ENCODE assay signal across 22 cellular contexts in the genomic region with DNA sequence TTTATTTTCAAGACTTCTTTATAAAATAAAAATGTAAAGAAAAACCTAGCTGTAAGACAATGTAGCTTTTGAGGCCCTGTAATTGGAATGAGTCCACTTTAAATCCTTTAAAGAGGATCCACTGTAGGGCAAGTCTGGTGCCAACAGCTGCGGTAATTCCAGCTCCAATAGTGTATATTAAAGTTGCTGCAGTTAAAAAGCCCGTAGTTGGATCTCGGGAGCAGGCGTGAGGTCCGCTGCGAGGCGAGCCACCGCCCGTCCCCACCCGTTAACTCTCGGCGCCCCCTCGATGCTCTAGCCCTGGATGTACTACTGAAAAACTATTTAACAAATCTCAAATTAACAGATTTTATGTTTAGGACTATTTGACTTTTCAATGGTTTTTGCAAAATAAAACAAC.
A peak's percentile ranks its signal among the peaks of the same experiment; 100 is the strongest.
DNase-seq lines count a peak whose midpoint lies in the region; ATAC-seq and TF ChIP-seq lines count a peak whose summit lies in the region.
"Had no signal": no experiment of that assay in that cellular context is flagged by ENCODE, and none has a peak within 500 bp of the region (broad histone marks: within the 10 kb centered on the region; RNA-seq: fewer than 3 reads in every experiment).

No MANE protein-coding gene starts in this region.

- intact Hi-C loops in Right ventricle myocardium inferior (cut with DNase I) = no loop called here

- H3K36me3 Mint-ChIP-seq in nephron (ENCODE audit: low read depth) = peaks cover 4% of the 10 kb centered on the region
- H3K36me3 Mint-ChIP-seq: CD4-positive, CD25-positive, alpha-beta regulatory T cell had no signal

- peak overlapping the region; percentile 89 for H3K27ac ChIP-seq in SJCRH30
- H3K27ac ChIP-seq: BLaER1, RWPE1, SK-N-MC had no signal

- no peak for ATAC-seq in Right ventricle myocardium inferior

- peaks cover 4% of the 10 kb centered on the region for H3K9me3 Mint-ChIP-seq in nephron
- H3K9me3 Mint-ChIP-seq: HFFc6 had no signal

- H3K4me3 ChIP-seq in SJCRH30 = peak overlapping the region; percentile 40
- H3K4me3 ChIP-seq: BLaER1, HAP-1, SK-N-MC had no signal

- H3K27ac Mint-ChIP-seq in nephron = peak overlapping the region; percentile 56 to 60 (median 58)
- H3K27ac Mint-ChIP-seq: CD4-positive, CD25-positive, alpha-beta regulatory T cell; HFFc6 had no signal

- no peaks in the 10 kb centered on the region for H3K27me3 ChIP-seq in SJCRH30
- H3K27me3 ChIP-seq: BLaER1 had no signal

- H3K27me3 Mint-ChIP-seq in nephron (ENCODE audit: low read depth) = no peaks in the 10 kb centered on the region
- H3K27me3 Mint-ChIP-seq: CD4-positive, CD25-positive, alpha-beta regulatory T cell had no signal

- no peak overlapping the region for H3K4me3 Mint-ChIP-seq in nephron
- H3K4me3 Mint-ChIP-seq: CD4-positive, CD25-positive, alpha-beta regulatory T cell; HFFc6 had no signal

- no peaks in the 10 kb centered on the region for H3K36me3 ChIP-seq in SJCRH30
- H3K36me3 ChIP-seq: BLaER1, HAP-1 had no signal

- peaks cover 13% of the 10 kb centered on the region for H3K4me1 Mint-ChIP-seq in nephron
- H3K4me1 Mint-ChIP-seq: CD4-positive, CD25-positive, alpha-beta regulatory T cell had no signal

- no peaks in the 10 kb centered on the region for H3K9me3 ChIP-seq in SJCRH30 (replicated peaks)
- H3K9me3 ChIP-seq: BLaER1, HAP-1 had no signal

- TF ChIP-seq CTCF in nephron (IDR thresholded peaks at IDR 0.05; ENCODE audit: unreplicated experiment in 3 of 3) = no peak

- peaks cover 43% of the 10 kb centered on the region for H3K4me1 ChIP-seq in SJCRH30
- H3K4me1 ChIP-seq: BLaER1, HAP-1 had no signal

- DNase-seq in COLO829 (ENCODE audit: low spot score) = peak; percentile 26
- peak; percentile 12 for DNase-seq in LHCN-M2 (ENCODE audit: low read depth)
- peak; percentile 88 to 95 for DNase-seq in SJCRH30
- no peak for DNase-seq in Right ventricle myocardium inferior (ENCODE audit: missing footprints)
- DNase-seq in NCI-H524 treated with DMSO at 0.1 percent for 48 hours (lab: John Stamatoyannopoulos, UW) = no peak
- DNase-seq in NCI-H446 (lab: John Stamatoyannopoulos, UW) = no peak
- DNase-seq: CD4-positive, CD25-positive, alpha-beta regulatory T cell; DMS53; GOT3; KBM-7; MV-4-11; NCI-H1105; NCI-H1436 treated with DMSO at 0.1 percent for 48 hours; NCI-H187 treated with DMSO at 0.1 percent for 48 hours; NCI-H526; SHP77 treated with DMSO at 0.1 percent for 48 hours had no signal

Comparison
In these comparisons a context has a peak if more than half of its experiments do, and no peak if none do; other contexts are left out.
1. DNase-seq: peak in COLO829 (single experiment), LHCN-M2 (single experiment) and SJCRH30 (2 of 2); none in Right ventricle myocardium inferior (single experiment), NCI-H524 treated with DMSO at 0.1 percent for 48 hours (single experiment) and NCI-H446 (0 of 2).